1 cellular context compared by ENCODE assay signal in genomic region chrX:19931146-19931545, GRCh38.
TF ChIP-seq lines count a peak whose summit lies in the region.

No MANE protein-coding gene starts in this region.

TF ChIP-seq in HepG2, 621 proteins besides CTCF, POLR2A, EP300 and RAD21:
- TF ChIP-seq ZBTB3 (CRISPR knock-in tag; IDR thresholded peaks at IDR 0.05; ENCODE audit: borderline replicate concordance, low read depth) = no peak
TF ChIP-seq in HepG2: peak in this region for 0.
